In genomic region chr14:36663404-36664321, GRCh38 we compare ENCODE assay signal across 9 cellular contexts. TPM values are rescaled to one million over a fixed set of nuclear protein-coding genes. Genes with fewer than 3 reads are reported as not detected.
DNase-seq lines count a peak whose midpoint lies in the region; ATAC-seq and TF ChIP-seq lines count a peak whose summit lies in the region.
"Had no signal": no experiment of that assay in that cellular context is flagged by ENCODE, and none has a peak within 500 bp of the region (broad histone marks: within the 10 kb centered on the region; RNA-seq: fewer than 3 reads in every experiment).

No MANE protein-coding gene starts in this region.

- H3K4me1 ChIP-seq in thoracic aorta (ENCODE audit: control insufficient read depth in 1 of 2, low read depth in 2 of 2) = peaks cover 4 to 46% of the 10 kb centered on the region in 2 donors

- no peak for TF ChIP-seq CTCF in thoracic aorta (IDR thresholded peaks at IDR 0.05)

- H3K36me3 ChIP-seq in thoracic aorta = no peaks in the 10 kb centered on the region

- no peak for DNase-seq in activated CD4-positive, alpha-beta T cell treated with anti-CD3 and anti-CD28 coated beads, Interleukin-2, amount 10 ng/mL, durations not matched to agents 7 days and 5 days
- DNase-seq in activated CD4-positive, alpha-beta T cell treated with anti-CD3 and anti-CD28 coated beads for 1 hour = no peak
- DNase-seq in activated CD4-positive, alpha-beta memory T cell treated with anti-CD3 and anti-CD28 coated beads for 36 hours = no peak
- peak; percentile 36 for DNase-seq in iPS-NIHi7 (ENCODE audit: extremely low spot score)
- DNase-seq in thoracic aorta (ENCODE audit: low spot score) = no peak
- no peak for DNase-seq in SKM-1 (lab: John Stamatoyannopoulos, UW; ENCODE audit: unreplicated experiment)
- DNase-seq in anterior cingulate cortex (lab: John Stamatoyannopoulos, UW) = no peak

- peaks cover 16% of the 10 kb centered on the region for H3K4me1 Mint-ChIP-seq in activated CD4-positive, alpha-beta T cell treated with anti-CD3 and anti-CD28 coated beads, Interleukin-2, amount 10 ng/mL, durations not matched to agents 7 days and 5 days
- peaks cover 42% of the 10 kb centered on the region for H3K4me1 Mint-ChIP-seq in activated CD4-positive, alpha-beta memory T cell treated with anti-CD3 and anti-CD28 coated beads for 36 hours (ENCODE audit: low read depth)

- H3K27ac Mint-ChIP-seq in activated CD4-positive, alpha-beta T cell treated with anti-CD3 and anti-CD28 coated beads, Interleukin-2, amount 10 ng/mL, durations not matched to agents 7 days and 5 days = peak overlapping the region; percentile 41
- H3K27ac Mint-ChIP-seq in activated CD4-positive, alpha-beta memory T cell treated with anti-CD3 and anti-CD28 coated beads for 36 hours = no peak overlapping the region

- peak overlapping the region; percentile 34 for H3K4me3 Mint-ChIP-seq in activated CD4-positive, alpha-beta T cell treated with anti-CD3 and anti-CD28 coated beads, Interleukin-2, amount 10 ng/mL, durations not matched to agents 7 days and 5 days
- peak overlapping the region; percentile 6 for H3K4me3 Mint-ChIP-seq in activated CD4-positive, alpha-beta memory T cell treated with anti-CD3 and anti-CD28 coated beads for 36 hours

- peaks cover 2% of the 10 kb centered on the region for H3K9me3 Mint-ChIP-seq in activated CD4-positive, alpha-beta T cell treated with anti-CD3 and anti-CD28 coated beads, Interleukin-2, amount 10 ng/mL, durations not matched to agents 7 days and 5 days
- H3K9me3 Mint-ChIP-seq in activated CD4-positive, alpha-beta memory T cell treated with anti-CD3 and anti-CD28 coated beads for 36 hours = no peaks in the 10 kb centered on the region

- peaks cover 14% of the 10 kb centered on the region for H3K36me3 Mint-ChIP-seq in activated CD4-positive, alpha-beta T cell treated with anti-CD3 and anti-CD28 coated beads, Interleukin-2, amount 10 ng/mL, durations not matched to agents 7 days and 5 days (ENCODE audit: low read depth)
- H3K36me3 Mint-ChIP-seq in activated CD4-positive, alpha-beta memory T cell treated with anti-CD3 and anti-CD28 coated beads for 36 hours = peaks cover 4% of the 10 kb centered on the region

- H3K9me3 ChIP-seq in thoracic aorta = no peaks in the 10 kb centered on the region

- peak overlapping the region in 1 of 2 donors; percentile 33 for H3K27ac ChIP-seq in thoracic aorta

- ATAC-seq in thoracic aorta (ENCODE audit: insufficient number of reproducible peaks, low FRiP score, low read depth) = no peak
- no peak for ATAC-seq in HG02798 (IDR thresholded peaks at IDR 0.05; ENCODE audit: poor library complexity, unreplicated experiment)
- ATAC-seq: HCT116 had no signal

- H3K27me3 Mint-ChIP-seq in activated CD4-positive, alpha-beta T cell treated with anti-CD3 and anti-CD28 coated beads, Interleukin-2, amount 10 ng/mL, durations not matched to agents 7 days and 5 days = peaks cover 88% of the 10 kb centered on the region
- H3K27me3 Mint-ChIP-seq in activated CD4-positive, alpha-beta memory T cell treated with anti-CD3 and anti-CD28 coated beads for 36 hours = peaks cover 75% of the 10 kb centered on the region

- intact Hi-C loops in activated CD4-positive, alpha-beta memory T cell treated with anti-CD3 and anti-CD28 coated beads for 36 hours (cut with micrococcal nuclease) = no loop called here

- peaks cover 23% of the 10 kb centered on the region for H3K27me3 ChIP-seq in thoracic aorta (replicated peaks; ENCODE audit: insufficient read depth)

- CTCF ChIA-PET in activated CD4-positive, alpha-beta T cell treated with anti-CD3 and anti-CD28 coated beads, Interleukin-2, amount 10 ng/mL, durations not matched to agents 7 days and 5 days (lab: Charles Lee) = no interaction called here
- CTCF ChIA-PET in activated CD4-positive, alpha-beta memory T cell treated with anti-CD3 and anti-CD28 coated beads for 36 hours (lab: Charles Lee) = no interaction called here

- H3K4me3 ChIP-seq in thoracic aorta = peak overlapping the region; percentile 74

- POLR2A ChIA-PET in activated CD4-positive, alpha-beta T cell treated with anti-CD3 and anti-CD28 coated beads, Interleukin-2, amount 10 ng/mL, durations not matched to agents 7 days and 5 days (lab: Charles Lee) = no interaction called here
- POLR2A ChIA-PET in activated CD4-positive, alpha-beta memory T cell treated with anti-CD3 and anti-CD28 coated beads for 36 hours (lab: Charles Lee) = no interaction called here

RNA-seq across cellular contexts. Expression of gene PAX9, which starts 2.0 kb away (rescaled TPM):
- total RNA-seq in activated CD4-positive, alpha-beta T cell treated with anti-CD3 and anti-CD28 coated beads, Interleukin-2, amount 10 ng/mL, durations not matched to agents 7 days and 5 days = not detected
- not detected for total RNA-seq in activated CD4-positive, alpha-beta memory T cell treated with anti-CD3 and anti-CD28 coated beads for 36 hours
- 1 to 10 TPM in 1 of 2 donors, under 1 TPM in 1; 0.21 to 4.5 TPM for total RNA-seq in thoracic aorta
